Comparison of ENCODE assay signal across 8 cellular contexts in genomic region chr2:27703638-27704341, GRCh38. TPM values are rescaled to one million over a fixed set of nuclear protein-coding genes. Genes with fewer than 3 reads are reported as not detected.
DNase-seq lines count a peak whose midpoint lies in the region; ATAC-seq and TF ChIP-seq lines count a peak whose summit lies in the region.

No MANE protein-coding gene starts in this region.

- H3K9me3 ChIP-seq in CD8-positive, alpha-beta T cell (ENCODE audit: low read length) = no peaks in the 10 kb centered on the region
- H3K9me3 ChIP-seq in liver (ENCODE audit: control insufficient read depth in 4 of 4, low read length in 3 of 4) = no peaks in the 10 kb centered on the region

- POLR2A ChIA-PET in CD8-positive, alpha-beta T cell (lab: Charles Lee) = interaction anchor here (0.6 to 1.0 kb wide), 2 partner anchors 19 to 190 kb away, joined by 3 read pairs; no protein-coding TSS in a partner anchor

- no peaks in the 10 kb centered on the region for H3K36me3 ChIP-seq in CD8-positive, alpha-beta T cell (ENCODE audit: insufficient read depth, low read length)
- no peaks in the 10 kb centered on the region for H3K36me3 ChIP-seq in liver (ENCODE audit: control insufficient read depth in 4 of 4, insufficient read depth in 3 of 4, low read depth in 1 of 4, low read length in 3 of 4)

- CTCF ChIA-PET in CD8-positive, alpha-beta T cell (lab: Charles Lee) = interaction anchor here (0.6 to 2.8 kb wide), 31 partner anchors 10 to 789 kb away, joined by 3 to 25 read pairs (median 3); no protein-coding TSS in a partner anchor

- H3K27me3 ChIP-seq in CD8-positive, alpha-beta T cell (ENCODE audit: insufficient read depth, low read length) = no peaks in the 10 kb centered on the region
- H3K27me3 ChIP-seq in liver (ENCODE audit: control insufficient read depth in 4 of 4, insufficient read depth in 4 of 4, low read length in 3 of 4) = no peaks in the 10 kb centered on the region

- TF ChIP-seq RAD21 in liver (IDR thresholded peaks at IDR 0.05) = peak; percentile 92 to 94

- no peaks in the 10 kb centered on the region for H3K27me3 Mint-ChIP-seq in CD8-positive, alpha-beta T cell (ENCODE audit: low read depth)
- H3K27me3 Mint-ChIP-seq in chondrocyte (ENCODE audit: low read depth) = no peaks in the 10 kb centered on the region

- H3K4me3 ChIP-seq in CD8-positive, alpha-beta T cell (ENCODE audit: low read depth, low read length) = no peak overlapping the region
- no peak overlapping the region for H3K4me3 ChIP-seq in liver (ENCODE audit: low read depth in 1 of 3, low read length in 3 of 3)

- peak; percentile 84 for TF ChIP-seq CTCF in CD8-positive, alpha-beta T cell (IDR thresholded peaks at IDR 0.05)
- TF ChIP-seq CTCF in chondrocyte (IDR thresholded peaks at IDR 0.05) (peak; percentile 97), liver (IDR thresholded peaks at IDR 0.05; ENCODE audit: low read depth, low read length, missing input control) (peak; percentile 95)

- H3K27ac Mint-ChIP-seq in CD8-positive, alpha-beta T cell = no peak overlapping the region
- H3K27ac Mint-ChIP-seq in chondrocyte (ENCODE audit: unreplicated experiment) = peak overlapping the region; percentile 72

- 30% methylated on average over 9 of the region's 9 CpGs for WGBS in liver

- no peak overlapping the region for H3K4me3 Mint-ChIP-seq in CD8-positive, alpha-beta T cell
- no peak overlapping the region for H3K4me3 Mint-ChIP-seq in chondrocyte (ENCODE audit: unreplicated experiment)

- no peak overlapping the region for H3K9ac ChIP-seq in liver (ENCODE audit: low read depth in 1 of 2, low read length in 2 of 2)

- DNase-seq in CD8-positive, alpha-beta T cell = peak; percentile 73 to 90 (median 76)
- peak; percentile 37 to 81 for DNase-seq in NCI-H524 (lab: John Stamatoyannopoulos, UW)
- DNase-seq in activated CD4-positive, alpha-beta T cell treated with anti-CD3 and anti-CD28 coated beads for 24 hours (ENCODE audit: low read depth in 2 of 2) = peak; percentile 82 to 89
- no peak for DNase-seq in chondrocyte (ENCODE audit: low spot score)
- peak; percentile 76 to 81 for DNase-seq in stimulated activated CD4-positive, alpha-beta T cell treated with anti-CD3 and anti-CD28 coated beads, Interleukin-4, amount 100 ng/mL, for 4 hours

- intact Hi-C loops in CD8-positive, alpha-beta T cell (cut with DNase I, micrococcal nuclease) = loop anchor here (1.0 to 10.0 kb wide), 4 partner anchors 191 to 749 kb away; partner anchors contain the start of genes BABAM2 (in 1 of the 2) and RBKS (in 1 of the 2)

- peak; percentile 84 for ATAC-seq in CD8-positive, alpha-beta T cell
- ATAC-seq in HG02759 (IDR thresholded peaks at IDR 0.05; ENCODE audit: unreplicated experiment) = peak; percentile 59
- ATAC-seq in HG03520 (IDR thresholded peaks at IDR 0.05; ENCODE audit: unreplicated experiment) = no peak

- peaks cover 3% of the 10 kb centered on the region for H3K4me1 Mint-ChIP-seq in CD8-positive, alpha-beta T cell (ENCODE audit: low read depth)
- H3K4me1 Mint-ChIP-seq in chondrocyte (ENCODE audit: low read depth) = peaks cover 80% of the 10 kb centered on the region

- H3K4me1 ChIP-seq in CD8-positive, alpha-beta T cell (ENCODE audit: insufficient read depth, low read length) = no peaks in the 10 kb centered on the region
- H3K4me1 ChIP-seq in liver (ENCODE audit: control insufficient read depth in 4 of 4, insufficient read depth in 4 of 4, low read length in 3 of 4) = peaks cover 0 to 4% (median under 1%) of the 10 kb centered on the region in 4 donors

- no peaks in the 10 kb centered on the region for H3K36me3 Mint-ChIP-seq in CD8-positive, alpha-beta T cell
- no peaks in the 10 kb centered on the region for H3K36me3 Mint-ChIP-seq in chondrocyte (ENCODE audit: low read depth)

- H3K27ac ChIP-seq in CD8-positive, alpha-beta T cell (ENCODE audit: low read depth, low read length) = no peak overlapping the region
- no peak overlapping the region for H3K27ac ChIP-seq in liver (ENCODE audit: low read depth in 1 of 2, low read length in 2 of 2)

- no peaks in the 10 kb centered on the region for H3K9me3 Mint-ChIP-seq in CD8-positive, alpha-beta T cell
- no peaks in the 10 kb centered on the region for H3K9me3 Mint-ChIP-seq in chondrocyte (ENCODE audit: low read depth)

TF ChIP-seq in liver, 16 proteins besides CTCF, POLR2A, EP300 and RAD21:
- TF ChIP-seq NR2F2 (IDR thresholded peaks at IDR 0.05) (no peak), REST (IDR thresholded peaks at IDR 0.05) (no peak), HNF4A (conservative IDR thresholded peaks at IDR 0.05) (no peak), EGR1 (IDR thresholded peaks at IDR 0.05; ENCODE audit: low read depth in 2 of 2) (no peak), MAX (IDR thresholded peaks at IDR 0.05) (no peak), GABPA (IDR thresholded peaks at IDR 0.05 in 1 of 2, conservative IDR thresholded peaks at IDR 0.05 in 1 of 2) (no peak), RXRA (IDR thresholded peaks at IDR 0.05) (peak in 1 of 2 donors; percentile 22)

RNA-seq across cellular contexts. Expression of gene SLC4A1AP, which starts 40.1 kb away (rescaled TPM):
- 10 to 100 TPM; 21.4 to 22.8 TPM for total RNA-seq in CD8-positive, alpha-beta T cell
- total RNA-seq in chondrocyte = 16.4 to 24.3 TPM (median 18.8 TPM) in 3 replicates
- 10 to 100 TPM; 10.6 to 12.3 TPM for total RNA-seq in liver
- 1 to 10 TPM; 7.2 to 8.5 TPM for polyA plus RNA-seq in liver

RNA-seq across cellular contexts. Expression of gene SUPT7L, which starts 40.4 kb away (rescaled TPM):
- total RNA-seq in CD8-positive, alpha-beta T cell = 10 to 100 TPM; 54.0 to 55.5 TPM
- total RNA-seq in chondrocyte = 29.1 to 37.1 TPM (median 30.7 TPM) in 3 replicates
- 10 to 100 TPM; 12.3 to 14.6 TPM for total RNA-seq in liver
- 10 to 100 TPM in 1 of 2 donors, 1 to 10 TPM in 1; 9.6 to 10.7 TPM for polyA plus RNA-seq in liver
